Comparison of ENCODE assay signal across 23 cellular contexts in genomic region chr4:71847300-71847699, GRCh38.
"Had no signal": no experiment of that assay in that cellular context is flagged by ENCODE, and none has a peak within 500 bp of the region (broad histone marks: within the 10 kb centered on the region; RNA-seq: fewer than 3 reads in every experiment).

No MANE protein-coding gene starts in this region.

- H3K4me3 Mint-ChIP-seq: dendritic cell treated with granulocyte-macrophage colony-stimulating factor and Interleukin-4, amounts not matched to agents 40 ng/mL and 50 ng/mL, for 4 days; effector memory CD8-positive, alpha-beta T cell; endodermal cell; mesothelial cell of epicardium; naive B cell; naive thymus-derived CD8-positive, alpha-beta T cell had no signal

- ATAC-seq: effector memory CD8-positive, alpha-beta T cell; gastrocnemius medialis; heart right ventricle; left cardiac atrium; left lung; left ventricle myocardium superior; lower lobe of right lung; mucosa of descending colon; naive thymus-derived CD8-positive, alpha-beta T cell had no signal

- H3K4me3 ChIP-seq: colonic mucosa, esophagus squamous epithelium, gastrocnemius medialis, heart right ventricle, left lung, lower lobe of right lung, mucosa of descending colon had no signal

- H3K27ac Mint-ChIP-seq: dendritic cell treated with granulocyte-macrophage colony-stimulating factor and Interleukin-4, amounts not matched to agents 40 ng/mL and 50 ng/mL, for 4 days; effector memory CD8-positive, alpha-beta T cell; endodermal cell; mesothelial cell of epicardium; naive B cell; naive thymus-derived CD8-positive, alpha-beta T cell had no signal

- H3K36me3 Mint-ChIP-seq: mesothelial cell of epicardium; naive B cell; naive thymus-derived CD8-positive, alpha-beta T cell had no signal

- H3K27me3 Mint-ChIP-seq: dendritic cell treated with granulocyte-macrophage colony-stimulating factor and Interleukin-4, amounts not matched to agents 40 ng/mL and 50 ng/mL, for 4 days; effector memory CD8-positive, alpha-beta T cell; naive B cell; naive thymus-derived CD8-positive, alpha-beta T cell had no signal

- H3K4me1 ChIP-seq: colonic mucosa, esophagus squamous epithelium, gastrocnemius medialis, heart right ventricle, left lung, lower lobe of right lung had no signal

- H3K4me1 Mint-ChIP-seq: endodermal cell; mesothelial cell of epicardium; naive thymus-derived CD8-positive, alpha-beta T cell had no signal

- H3K27me3 ChIP-seq: colonic mucosa, esophagus squamous epithelium, gastrocnemius medialis, heart right ventricle, left lung had no signal

- H3K9me3 Mint-ChIP-seq: effector memory CD8-positive, alpha-beta T cell had no signal

- H3K9me3 ChIP-seq: colonic mucosa, esophagus squamous epithelium, gastrocnemius medialis, left lung, lower lobe of right lung, mucosa of descending colon had no signal

- H3K27ac ChIP-seq: colonic mucosa, esophagus squamous epithelium, gastrocnemius medialis, heart right ventricle, left lung, lower lobe of right lung had no signal

- H3K36me3 ChIP-seq: colonic mucosa, esophagus squamous epithelium, gastrocnemius medialis, heart right ventricle, left lung, lower lobe of right lung had no signal

- DNase-seq: colonic mucosa; cortex of kidney; effector CD8-positive, alpha-beta T cell; effector memory CD8-positive, alpha-beta T cell; endodermal cell; esophagus squamous epithelium; foreskin fibroblast; foreskin melanocyte; gastrocnemius medialis; glutamatergic neuron; head of caudate nucleus; heart right ventricle; hippocampal formation; left cardiac atrium; left lung; left ventricle myocardium superior; lower lobe of right lung; mesenchymal stem cell; mucosa of descending colon; naive B cell; naive thymus-derived CD8-positive, alpha-beta T cell had no signal
